ENCODE assay signal across 2 cellular contexts in the genomic region with DNA sequence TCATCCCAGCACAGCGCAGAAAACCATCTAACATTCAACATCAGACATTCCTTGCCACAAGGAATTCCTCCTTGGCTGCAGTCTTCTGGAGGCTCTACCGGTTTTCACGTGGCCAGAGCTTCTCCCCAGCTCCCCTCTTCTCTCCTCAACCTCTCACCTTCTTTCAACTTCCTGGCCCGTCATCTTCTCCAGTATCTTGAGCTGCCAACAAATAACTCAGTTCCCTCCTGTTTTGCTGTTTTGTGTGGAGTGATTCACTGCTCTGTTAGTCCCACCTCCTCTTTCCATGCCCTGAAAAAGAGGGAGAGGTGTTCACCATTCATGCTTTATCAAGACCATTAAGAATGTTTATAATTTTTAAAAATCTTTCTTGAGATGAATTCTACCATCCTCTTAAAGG.
TF ChIP-seq lines count a peak whose summit lies in the region.

No MANE protein-coding gene starts in this region.

TF ChIP-seq in SK-N-SH, 30 proteins besides CTCF, POLR2A, EP300 and RAD21 (continued from another document):
- TF ChIP-seq TEAD4 (IDR thresholded peaks at IDR 0.05; ENCODE audit: borderline replicate concordance, insufficient read depth) = no peak
- TF ChIP-seq CHD2 (IDR thresholded peaks at IDR 0.05; ENCODE audit: low read length, partially characterized antibody) = no peak
- TF ChIP-seq FOXJ3 (CRISPR knock-in tag; IDR thresholded peaks at IDR 0.05) = no peak
- no peak for TF ChIP-seq GATA2 (CRISPR knock-in tag; IDR thresholded peaks at IDR 0.05)
- TF ChIP-seq TCF12 (IDR thresholded peaks at IDR 0.05) = no peak

TF ChIP-seq in SK-N-SH treated with all-trans-retinoic acid at 6 μM for 48 hours, 23 proteins besides CTCF, POLR2A, EP300 and RAD21 (continued from another document):
- TF ChIP-seq ZNF70 (CRISPR knock-in tag; IDR thresholded peaks at IDR 0.05) = no peak
- no peak for TF ChIP-seq BACH2 (CRISPR knock-in tag; IDR thresholded peaks at IDR 0.05; ENCODE audit: borderline replicate concordance)
- no peak for TF ChIP-seq ESRRG (CRISPR knock-in tag; IDR thresholded peaks at IDR 0.05)
- no peak for TF ChIP-seq CSDC2 (CRISPR knock-in tag; IDR thresholded peaks at IDR 0.05)
- TF ChIP-seq TOX (CRISPR knock-in tag; IDR thresholded peaks at IDR 0.05; ENCODE audit: borderline replicate concordance) = no peak
- no peak for TF ChIP-seq ZFP30 (CRISPR knock-in tag; IDR thresholded peaks at IDR 0.05)
- TF ChIP-seq, protein P1, sequence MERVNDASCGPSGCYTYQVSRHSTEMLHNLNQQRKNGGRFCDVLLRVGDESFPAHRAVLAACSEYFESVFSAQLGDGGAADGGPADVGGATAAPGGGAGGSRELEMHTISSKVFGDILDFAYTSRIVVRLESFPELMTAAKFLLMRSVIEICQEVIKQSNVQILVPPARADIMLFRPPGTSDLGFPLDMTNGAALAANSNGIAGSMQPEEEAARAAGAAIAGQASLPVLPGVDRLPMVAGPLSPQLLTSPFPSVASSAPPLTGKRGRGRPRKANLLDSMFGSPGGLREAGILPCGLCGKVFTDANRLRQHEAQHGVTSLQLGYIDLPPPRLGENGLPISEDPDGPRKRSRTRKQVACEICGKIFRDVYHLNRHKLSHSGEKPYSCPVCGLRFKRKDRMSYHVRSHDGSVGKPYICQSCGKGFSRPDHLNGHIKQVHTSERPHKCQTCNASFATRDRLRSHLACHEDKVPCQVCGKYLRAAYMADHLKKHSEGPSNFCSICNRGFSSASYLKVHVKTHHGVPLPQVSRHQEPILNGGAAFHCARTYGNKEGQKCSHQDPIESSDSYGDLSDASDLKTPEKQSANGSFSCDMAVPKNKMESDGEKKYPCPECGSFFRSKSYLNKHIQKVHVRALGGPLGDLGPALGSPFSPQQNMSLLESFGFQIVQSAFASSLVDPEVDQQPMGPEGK (CRISPR knock-in tag; IDR thresholded peaks at IDR 0.05; ENCODE audit: borderline replicate concordance) = no peak
- TF ChIP-seq ZFP3 (CRISPR knock-in tag; IDR thresholded peaks at IDR 0.05) = no peak
- no peak for TF ChIP-seq OSR1 (CRISPR knock-in tag; IDR thresholded peaks at IDR 0.05)
- TF ChIP-seq, protein P2, sequence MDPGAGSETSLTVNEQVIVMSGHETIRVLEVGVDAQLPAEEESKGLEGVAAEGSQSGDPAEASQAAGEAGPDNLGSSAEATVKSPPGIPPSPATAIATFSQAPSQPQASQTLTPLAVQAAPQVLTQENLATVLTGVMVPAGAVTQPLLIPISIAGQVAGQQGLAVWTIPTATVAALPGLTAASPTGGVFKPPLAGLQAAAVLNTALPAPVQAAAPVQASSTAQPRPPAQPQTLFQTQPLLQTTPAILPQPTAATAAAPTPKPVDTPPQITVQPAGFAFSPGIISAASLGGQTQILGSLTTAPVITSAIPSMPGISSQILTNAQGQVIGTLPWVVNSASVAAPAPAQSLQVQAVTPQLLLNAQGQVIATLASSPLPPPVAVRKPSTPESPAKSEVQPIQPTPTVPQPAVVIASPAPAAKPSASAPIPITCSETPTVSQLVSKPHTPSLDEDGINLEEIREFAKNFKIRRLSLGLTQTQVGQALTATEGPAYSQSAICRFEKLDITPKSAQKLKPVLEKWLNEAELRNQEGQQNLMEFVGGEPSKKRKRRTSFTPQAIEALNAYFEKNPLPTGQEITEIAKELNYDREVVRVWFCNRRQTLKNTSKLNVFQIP (CRISPR knock-in tag; IDR thresholded peaks at IDR 0.05; ENCODE audit: borderline replicate concordance, low read depth) = no peak
- no peak for TF ChIP-seq ISL1 (CRISPR knock-in tag; IDR thresholded peaks at IDR 0.05)
- TF ChIP-seq, protein P3, sequence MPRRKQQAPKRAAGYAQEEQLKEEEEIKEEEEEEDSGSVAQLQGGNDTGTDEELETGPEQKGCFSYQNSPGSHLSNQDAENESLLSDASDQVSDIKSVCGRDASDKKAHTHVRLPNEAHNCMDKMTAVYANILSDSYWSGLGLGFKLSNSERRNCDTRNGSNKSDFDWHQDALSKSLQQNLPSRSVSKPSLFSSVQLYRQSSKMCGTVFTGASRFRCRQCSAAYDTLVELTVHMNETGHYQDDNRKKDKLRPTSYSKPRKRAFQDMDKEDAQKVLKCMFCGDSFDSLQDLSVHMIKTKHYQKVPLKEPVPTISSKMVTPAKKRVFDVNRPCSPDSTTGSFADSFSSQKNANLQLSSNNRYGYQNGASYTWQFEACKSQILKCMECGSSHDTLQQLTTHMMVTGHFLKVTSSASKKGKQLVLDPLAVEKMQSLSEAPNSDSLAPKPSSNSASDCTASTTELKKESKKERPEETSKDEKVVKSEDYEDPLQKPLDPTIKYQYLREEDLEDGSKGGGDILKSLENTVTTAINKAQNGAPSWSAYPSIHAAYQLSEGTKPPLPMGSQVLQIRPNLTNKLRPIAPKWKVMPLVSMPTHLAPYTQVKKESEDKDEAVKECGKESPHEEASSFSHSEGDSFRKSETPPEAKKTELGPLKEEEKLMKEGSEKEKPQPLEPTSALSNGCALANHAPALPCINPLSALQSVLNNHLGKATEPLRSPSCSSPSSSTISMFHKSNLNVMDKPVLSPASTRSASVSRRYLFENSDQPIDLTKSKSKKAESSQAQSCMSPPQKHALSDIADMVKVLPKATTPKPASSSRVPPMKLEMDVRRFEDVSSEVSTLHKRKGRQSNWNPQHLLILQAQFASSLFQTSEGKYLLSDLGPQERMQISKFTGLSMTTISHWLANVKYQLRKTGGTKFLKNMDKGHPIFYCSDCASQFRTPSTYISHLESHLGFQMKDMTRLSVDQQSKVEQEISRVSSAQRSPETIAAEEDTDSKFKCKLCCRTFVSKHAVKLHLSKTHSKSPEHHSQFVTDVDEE (CRISPR knock-in tag; IDR thresholded peaks at IDR 0.05) = no peak
- TF ChIP-seq, protein P4, sequence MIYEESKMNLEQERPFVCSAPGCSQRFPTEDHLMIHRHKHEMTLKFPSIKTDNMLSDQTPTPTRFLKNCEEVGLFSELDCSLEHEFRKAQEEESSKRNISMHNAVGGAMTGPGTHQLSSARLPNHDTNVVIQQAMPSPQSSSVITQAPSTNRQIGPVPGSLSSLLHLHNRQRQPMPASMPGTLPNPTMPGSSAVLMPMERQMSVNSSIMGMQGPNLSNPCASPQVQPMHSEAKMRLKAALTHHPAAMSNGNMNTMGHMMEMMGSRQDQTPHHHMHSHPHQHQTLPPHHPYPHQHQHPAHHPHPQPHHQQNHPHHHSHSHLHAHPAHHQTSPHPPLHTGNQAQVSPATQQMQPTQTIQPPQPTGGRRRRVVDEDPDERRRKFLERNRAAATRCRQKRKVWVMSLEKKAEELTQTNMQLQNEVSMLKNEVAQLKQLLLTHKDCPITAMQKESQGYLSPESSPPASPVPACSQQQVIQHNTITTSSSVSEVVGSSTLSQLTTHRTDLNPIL (CRISPR knock-in tag; IDR thresholded peaks at IDR 0.05; ENCODE audit: low read depth) = no peak
